Comparison of ENCODE assay signal across 30 cellular contexts in genomic region chr7:26580666-26581065, GRCh38.
DNase-seq lines count a peak whose midpoint lies in the region; ATAC-seq, FAIRE-seq and TF ChIP-seq lines count a peak whose summit lies in the region.
"Had no signal": no experiment of that assay in that cellular context is flagged by ENCODE, and none has a peak within 500 bp of the region (broad histone marks: within the 10 kb centered on the region; RNA-seq: fewer than 3 reads in every experiment).

No MANE protein-coding gene starts in this region.

- peak; percentile 14 for DNase-seq in A673 (ENCODE audit: low spot score)
- DNase-seq in NCI-H446 treated with DMSO at 0.1 percent for 48 hours (lab: John Stamatoyannopoulos, UW): peak; percentile 61
- DNase-seq in astrocyte (ENCODE audit: low read depth): no peak
- peak; percentile 24 for DNase-seq in renal cortical epithelial cell (ENCODE audit: low read depth)
- DNase-seq in COLO829 (ENCODE audit: low spot score): no peak
- no peak for DNase-seq in RCC 7860 (ENCODE audit: low spot score)
- no peak for DNase-seq in NCI-H1436 (lab: John Stamatoyannopoulos, UW)
- DNase-seq: ACHN; BE2C; Calu3; CD8-positive, alpha-beta memory T cell; DMS79 treated with DMSO at 0.1 percent for 48 hours; H7; HFFc6; MV-4-11; NCI-H1105; NCI-H146; NCI-H1930; NCI-H2107; NCI-H524 treated with DMSO at 0.1 percent for 48 hours; NCI-H82; NK-92 treated with Interleukin-12 subunit alpha and Interleukin-12 subunit beta, amount 100 ng/mL, for 24 hours; PC-3; SHP77 had no signal

- H3K4me3 ChIP-seq in A673 (ENCODE audit: low read depth, low read length, poor library complexity, severe bottlenecking) (no peak overlapping the region), astrocyte (ENCODE audit: insufficient read depth, low read depth, low read length) (no peak overlapping the region)
- H3K4me3 ChIP-seq: SK-N-MC had no signal

- no peaks in the 10 kb centered on the region for H3K9me3 Mint-ChIP-seq in astrocyte (ENCODE audit: unreplicated experiment)
- H3K9me3 Mint-ChIP-seq: CD14-positive monocyte; CD8-positive, alpha-beta memory T cell had no signal

- no peak overlapping the region for H2AFZ ChIP-seq in astrocyte (ENCODE audit: low read depth, low read length)

- no peak overlapping the region for H3K4me3 Mint-ChIP-seq in astrocyte (ENCODE audit: unreplicated experiment)
- H3K4me3 Mint-ChIP-seq: CD14-positive monocyte; CD8-positive, alpha-beta memory T cell; HFFc6 had no signal

- ATAC-seq in HG02571 (IDR thresholded peaks at IDR 0.05; ENCODE audit: unreplicated experiment): no peak
- ATAC-seq: PC-3 had no signal

- H3K4me2 ChIP-seq in astrocyte (ENCODE audit: low read length): no peak overlapping the region

- intact Hi-C loops in A673 (cut with micrococcal nuclease; ENCODE audit: unreplicated experiment): no loop called here

- POLR2A ChIA-PET in A673 (lab: Charles Lee; ENCODE audit: low non-redundant PET): no interaction called here

- H3K27me3 Mint-ChIP-seq in astrocyte (ENCODE audit: low read depth, unreplicated experiment): peaks cover 15% of the 10 kb centered on the region

- H3K79me2 ChIP-seq in astrocyte (ENCODE audit: insufficient read depth, low read length): no peaks in the 10 kb centered on the region

- FAIRE-seq in astrocyte (lab: Jason Lieb, UNC) (no peak), RCC 7860 (lab: Jason Lieb, UNC) (no peak)
- FAIRE-seq: GM19239 had no signal

- H3K4me1 Mint-ChIP-seq in astrocyte (ENCODE audit: low read depth, unreplicated experiment): no peaks in the 10 kb centered on the region
- H3K4me1 Mint-ChIP-seq: CD14-positive monocyte; CD8-positive, alpha-beta memory T cell had no signal

- BruUV-seq in A673 (replicated peaks; lab: Mats Ljungman, UMichigan): no TSS peak

- H3K36me3 ChIP-seq in A673 (ENCODE audit: insufficient read depth, low read length, poor library complexity, severe bottlenecking): no peaks in the 10 kb centered on the region
- no peaks in the 10 kb centered on the region for H3K36me3 ChIP-seq in astrocyte (ENCODE audit: insufficient read depth, low read length)
- H3K36me3 ChIP-seq: BE2C had no signal

- no peaks in the 10 kb centered on the region for H3K36me3 Mint-ChIP-seq in astrocyte (ENCODE audit: low read depth, unreplicated experiment)
- H3K36me3 Mint-ChIP-seq: CD14-positive monocyte; CD8-positive, alpha-beta memory T cell had no signal

- no peak overlapping the region for H3K27ac Mint-ChIP-seq in astrocyte (ENCODE audit: unreplicated experiment)
- H3K27ac Mint-ChIP-seq: CD14-positive monocyte; CD8-positive, alpha-beta memory T cell; HFFc6 had no signal

- H3K9me3 ChIP-seq in A673 (ENCODE audit: low read depth, low read length, poor library complexity, severe bottlenecking) (no peaks in the 10 kb centered on the region), astrocyte (ENCODE audit: insufficient read depth, low read depth, low read length) (no peaks in the 10 kb centered on the region)
- H3K9me3 ChIP-seq: BE2C had no signal

- H3K27me3 ChIP-seq in A673 (replicated peaks; ENCODE audit: insufficient read depth, low read depth, low read length, poor library complexity): peaks cover 41% of the 10 kb centered on the region
- H3K27me3 ChIP-seq in astrocyte (ENCODE audit: insufficient read depth, low read length): no peaks in the 10 kb centered on the region
- H3K27me3 ChIP-seq: BE2C had no signal

- no peak overlapping the region for H3K9ac ChIP-seq in astrocyte (ENCODE audit: low read length)

- TF ChIP-seq CTCF in A673 (conservative IDR thresholded peaks at IDR 0.05; ENCODE audit: low read depth, low read length) (no peak), astrocyte (IDR thresholded peaks at IDR 0.05; ENCODE audit: insufficient read depth, low read depth, low read length) (no peak)

- CTCF ChIA-PET in A673 (lab: Charles Lee): no interaction called here

- H4K20me1 ChIP-seq in astrocyte (ENCODE audit: insufficient read depth, low read length): no peaks in the 10 kb centered on the region

- no peak overlapping the region for H3K27ac ChIP-seq in A673 (ENCODE audit: low read depth, low read length, poor library complexity, severe bottlenecking)
- H3K27ac ChIP-seq in astrocyte (ENCODE audit: low read depth, low read length): peak overlapping the region; percentile 14
- H3K27ac ChIP-seq: 22Rv1, RWPE1, SK-N-MC had no signal

- H3K4me1 ChIP-seq in A673 (ENCODE audit: insufficient read depth, low read length, poor library complexity, severe bottlenecking) (no peaks in the 10 kb centered on the region), astrocyte (ENCODE audit: insufficient read depth, low read length) (no peaks in the 10 kb centered on the region)
- H3K4me1 ChIP-seq: BE2C had no signal

Comparison
In these comparisons a context has a peak if more than half of its experiments do, and no peak if none do; other contexts are left out.
1. DNase-seq: peak in A673 (single experiment), NCI-H446 treated with DMSO at 0.1 percent for 48 hours (single experiment) and renal cortical epithelial cell (single experiment); none in astrocyte (single experiment), COLO829 (single experiment), RCC 7860 (single experiment) and NCI-H1436 (single experiment).